Comparison of ENCODE assay signal across 8 cellular contexts in the genomic region with DNA sequence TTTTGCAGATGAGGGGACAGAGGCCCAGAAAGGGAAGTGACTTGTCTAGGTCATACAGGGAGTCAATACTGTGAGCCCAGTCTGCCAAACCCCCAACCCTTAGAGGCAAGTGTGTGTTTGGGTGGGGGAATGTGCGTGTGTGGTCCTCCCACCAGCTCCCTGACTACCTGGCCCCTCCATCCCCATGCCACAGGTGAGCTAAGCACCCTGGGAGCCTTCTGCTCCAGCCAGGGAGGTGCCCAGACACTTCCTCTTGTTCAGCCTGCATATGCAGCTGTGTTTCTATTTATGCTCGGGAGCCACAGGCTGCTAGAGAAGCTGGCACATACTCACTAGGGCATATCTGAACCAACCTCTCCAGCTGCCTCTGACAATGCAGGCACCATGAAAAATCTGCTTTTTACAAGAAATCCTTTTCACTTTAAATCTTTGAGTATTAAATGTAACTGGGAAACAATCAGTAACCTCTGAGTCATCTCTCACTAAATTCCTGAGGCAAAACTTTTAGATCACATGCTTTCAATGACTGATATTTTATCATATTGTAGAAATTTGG. TPM values are rescaled to one million over a fixed set of nuclear protein-coding genes. Genes with fewer than 3 reads are reported as not detected.
DNase-seq lines count a peak whose midpoint lies in the region; ATAC-seq and TF ChIP-seq lines count a peak whose summit lies in the region.

No MANE protein-coding gene starts in this region.

- CTCF ChIA-PET in A673 (lab: Charles Lee), result no interaction called here

- H3K4me3 ChIP-seq in HL-60 (replicated peaks; ENCODE audit: insufficient read depth, low read length) (no peak overlapping the region), thymus (ENCODE audit: low read length) (no peak overlapping the region), testis (no peak overlapping the region), A673 (ENCODE audit: low read depth, low read length, poor library complexity, severe bottlenecking) (no peak overlapping the region)

- WGBS in thymus, result 3% methylated on average over 2 of the region's 2 CpGs
- WGBS in testis, 2 donors, result 45 to 64% methylated on average over 2 of the region's 2 CpGs

- H3K9me3 ChIP-seq in thymus (ENCODE audit: control insufficient read depth), result no peaks in the 10 kb centered on the region
- no peaks in the 10 kb centered on the region for H3K9me3 ChIP-seq in testis
- no peaks in the 10 kb centered on the region for H3K9me3 ChIP-seq in A673 (ENCODE audit: low read depth, low read length, poor library complexity, severe bottlenecking)

- H3K4me1 ChIP-seq in thymus (ENCODE audit: control insufficient read depth, insufficient read depth, low read length), result peaks cover 72% of the 10 kb centered on the region
- peaks cover 55% of the 10 kb centered on the region for H3K4me1 ChIP-seq in testis
- peaks cover 15% of the 10 kb centered on the region for H3K4me1 ChIP-seq in A673 (ENCODE audit: insufficient read depth, low read length, poor library complexity, severe bottlenecking)

- TF ChIP-seq CTCF in HL-60 (IDR thresholded peaks at IDR 0.05; ENCODE audit: insufficient read depth, low read length) (no peak), testis (IDR thresholded peaks at IDR 0.05) (no peak), A673 (conservative IDR thresholded peaks at IDR 0.05; ENCODE audit: low read depth, low read length) (no peak)

- H3K36me3 ChIP-seq in thymus (ENCODE audit: control insufficient read depth, insufficient read depth) (peaks cover 13% of the 10 kb centered on the region), testis (ENCODE audit: low read depth, missing control alignments) (no peaks in the 10 kb centered on the region), A673 (ENCODE audit: insufficient read depth, low read length, poor library complexity, severe bottlenecking) (no peaks in the 10 kb centered on the region)

- H3K27me3 ChIP-seq in HL-60 (ENCODE audit: insufficient read depth, poor library complexity, severe bottlenecking) (no peaks in the 10 kb centered on the region), thymus (ENCODE audit: control insufficient read depth, insufficient read depth) (no peaks in the 10 kb centered on the region), testis (no peaks in the 10 kb centered on the region), A673 (replicated peaks; ENCODE audit: insufficient read depth, low read depth, low read length, poor library complexity) (no peaks in the 10 kb centered on the region)

- no TSS peak for BruUV-seq in A673 (replicated peaks; lab: Mats Ljungman, UMichigan)

- ATAC-seq in HG02973 (IDR thresholded peaks at IDR 0.05; ENCODE audit: unreplicated experiment), result no peak

- intact Hi-C loops in testis (cut with DNase I; ENCODE audit: low total_unique reads) (no loop called here), A673 (cut with micrococcal nuclease; ENCODE audit: unreplicated experiment) (no loop called here)

- no peak for TF ChIP-seq POLR2A in testis (IDR thresholded peaks at IDR 0.05)

- peak overlapping the region; percentile 45 for H3K27ac ChIP-seq in HL-60 (replicated peaks)
- peak overlapping the region; percentile 93 for H3K27ac ChIP-seq in thymus (ENCODE audit: low read depth)
- H3K27ac ChIP-seq in testis, result peak overlapping the region in 1 of 2 donors; percentile 3
- H3K27ac ChIP-seq in A673 (ENCODE audit: low read depth, low read length, poor library complexity, severe bottlenecking), result no peak overlapping the region

- POLR2A ChIA-PET in A673 (lab: Charles Lee; ENCODE audit: low non-redundant PET), result no interaction called here

- DNase-seq in Ammon's horn (ENCODE audit: low spot score) (peak; percentile 64), HL-60 (ENCODE audit: low read depth in 1 of 2, low spot score in 1 of 2) (peak in 1 of 2 experiments; percentile 76), hippocampal formation (lab: John Stamatoyannopoulos, UW) (peak; percentile 26 to 28), testis (no peak), A673 (ENCODE audit: low spot score) (no peak)
- peak; percentile 49 for DNase-seq in activated CD8-positive, alpha-beta memory T cell treated with anti-CD3 and anti-CD28 coated beads, Interleukin-2, amount 50 U/mL, for 48 hours

RNA-seq across cellular contexts. Expression of gene TBC1D2B, which starts 20.7 kb away (rescaled TPM):
- 20.0 TPM for polyA plus RNA-seq in thymus
- total RNA-seq in testis, result 10 to 100 TPM; 40.6 to 41.5 TPM
- polyA plus RNA-seq in testis (ENCODE audit: insufficient read depth, low read depth, low replicate concordance), result 28.9 TPM
- total RNA-seq in A673 (2021), result 26.0 and 29.4 TPM in 2 replicates

RNA-seq across cellular contexts. Expression of gene SH2D7, which starts 35.6 kb away (rescaled TPM):
- polyA plus RNA-seq in thymus, result 0.05 TPM
- 1 to 10 TPM; 1.5 to 2.2 TPM for total RNA-seq in testis
- polyA plus RNA-seq in testis (ENCODE audit: insufficient read depth, low read depth, low replicate concordance), result 5.0 TPM
- total RNA-seq in A673 (2021), result not detected in 2 replicates

Comparison
In these comparisons a context has a peak if more than half of its experiments do, and no peak if none do; other contexts are left out.
1. DNase-seq: peak in Ammon's horn (single experiment), activated CD8-positive, alpha-beta memory T cell treated with anti-CD3 and anti-CD28 coated beads, Interleukin-2, amount 50 U/mL, for 48 hours (single experiment) and hippocampal formation (2 of 2); none in testis (single experiment) and A673 (single experiment).